In the genomic region with DNA sequence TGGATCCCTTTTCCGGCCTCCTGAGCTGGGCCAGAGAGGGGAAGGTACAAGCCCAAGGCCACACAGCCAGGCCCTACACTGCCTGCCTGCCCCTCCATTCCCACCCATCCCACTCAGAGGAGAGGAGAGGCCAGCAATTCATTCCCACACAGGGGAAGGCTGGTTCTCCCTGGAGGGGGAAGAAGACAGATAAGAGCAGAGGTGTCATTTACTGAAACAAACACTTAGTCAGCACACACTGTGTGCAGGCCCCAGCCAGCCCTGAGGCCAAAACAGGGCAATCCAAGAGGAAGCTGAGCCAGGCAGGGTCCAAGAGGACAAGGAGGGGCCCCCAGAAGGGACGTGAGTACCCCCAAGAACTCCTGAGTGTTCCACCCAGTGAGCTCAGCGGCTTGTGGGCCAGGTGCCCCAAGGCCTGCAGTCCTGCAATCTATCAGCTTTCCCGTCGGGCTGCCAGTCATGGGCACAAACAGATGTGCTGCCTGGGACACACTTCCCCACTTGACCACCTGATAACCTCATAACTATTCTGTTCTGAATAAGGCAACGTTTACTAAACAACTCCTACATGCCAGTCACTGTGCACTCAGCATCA, we compare ENCODE assay signal across 1 cellular context.
TF ChIP-seq lines count a peak whose summit lies in the region.

No MANE protein-coding gene starts in this region.

TF ChIP-seq in IMR-90, 13 proteins besides CTCF, POLR2A, EP300 and RAD21:
- TF ChIP-seq, protein P1, sequence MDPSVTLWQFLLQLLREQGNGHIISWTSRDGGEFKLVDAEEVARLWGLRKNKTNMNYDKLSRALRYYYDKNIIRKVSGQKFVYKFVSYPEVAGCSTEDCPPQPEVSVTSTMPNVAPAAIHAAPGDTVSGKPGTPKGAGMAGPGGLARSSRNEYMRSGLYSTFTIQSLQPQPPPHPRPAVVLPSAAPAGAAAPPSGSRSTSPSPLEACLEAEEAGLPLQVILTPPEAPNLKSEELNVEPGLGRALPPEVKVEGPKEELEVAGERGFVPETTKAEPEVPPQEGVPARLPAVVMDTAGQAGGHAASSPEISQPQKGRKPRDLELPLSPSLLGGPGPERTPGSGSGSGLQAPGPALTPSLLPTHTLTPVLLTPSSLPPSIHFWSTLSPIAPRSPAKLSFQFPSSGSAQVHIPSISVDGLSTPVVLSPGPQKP (IDR thresholded peaks at IDR 0.05; ENCODE audit: borderline replicate concordance, low read depth, low read length), result no peak
- TF ChIP-seq MAFK (IDR thresholded peaks at IDR 0.05; ENCODE audit: low read depth, low read length), result peak; percentile 43
- 0 out of 2 replicates have a peak, but pooled peaks have one; percentile 9 for TF ChIP-seq MAZ (IDR thresholded peaks at IDR 0.05; ENCODE audit: borderline replicate concordance, low read depth, low read length)
TF ChIP-seq in IMR-90: peak in this region for 2.
